ENCODE assay signal across 16 cellular contexts in the genomic region with DNA sequence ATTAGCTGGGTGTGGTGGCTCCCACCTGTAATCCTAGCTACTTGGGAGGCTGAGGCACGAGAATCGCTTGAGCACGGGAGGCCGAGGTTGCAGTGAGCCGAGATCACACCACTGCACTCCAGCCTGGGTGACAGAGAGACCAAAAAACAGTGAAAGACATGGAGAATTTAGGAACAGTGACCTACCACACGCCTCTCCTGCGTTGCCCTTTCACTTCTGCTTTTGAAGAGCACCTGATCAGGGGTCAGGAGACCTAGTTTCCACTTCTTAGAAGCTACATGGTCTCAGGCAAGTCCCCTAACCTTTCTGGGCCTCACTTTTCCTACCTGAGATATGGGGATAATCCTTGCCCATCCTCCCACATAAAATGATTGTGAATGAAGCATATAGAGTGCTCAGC. TPM values are rescaled to one million over a fixed set of nuclear protein-coding genes. Genes with fewer than 3 reads are reported as not detected.
DNase-seq lines count a peak whose midpoint lies in the region; ATAC-seq and TF ChIP-seq lines count a peak whose summit lies in the region.
"Had no signal": no experiment of that assay in that cellular context is flagged by ENCODE, and none has a peak within 500 bp of the region (broad histone marks: within the 10 kb centered on the region; RNA-seq: fewer than 3 reads in every experiment).

No MANE protein-coding gene starts in this region.

- POLR2A ChIA-PET in activated CD4-positive, alpha-beta memory T cell treated with anti-CD3 and anti-CD28 coated beads for 36 hours (lab: Charles Lee): no interaction called here

- no peak overlapping the region for H3K9ac ChIP-seq in OCI-LY1 (ENCODE audit: low read length)

- H3K36me3 Mint-ChIP-seq in activated CD4-positive, alpha-beta memory T cell treated with anti-CD3 and anti-CD28 coated beads for 36 hours: no peaks in the 10 kb centered on the region
- H3K36me3 Mint-ChIP-seq: activated naive CD4-positive, alpha-beta T cell treated with anti-CD3 and anti-CD28 coated beads, Interleukin-2, amount 50 U/mL, for 72 hours; natural killer cell; type B pancreatic cell had no signal

- H3K36me3 ChIP-seq in OCI-LY1 (ENCODE audit: insufficient read depth, low read length): no peaks in the 10 kb centered on the region
- H3K36me3 ChIP-seq: colonic mucosa had no signal

- peaks cover 2% of the 10 kb centered on the region for H3K4me1 Mint-ChIP-seq in activated CD4-positive, alpha-beta memory T cell treated with anti-CD3 and anti-CD28 coated beads for 36 hours (ENCODE audit: low read depth)
- H3K4me1 Mint-ChIP-seq: natural killer cell had no signal

- no peaks in the 10 kb centered on the region for H3F3A ChIP-seq in OCI-LY1 (ENCODE audit: insufficient read depth, low read length)

- TF ChIP-seq CTCF in GM12864 (IDR thresholded peaks at IDR 0.05; ENCODE audit: low read depth, low read length, missing control alignments) (no peak), OCI-LY1 (IDR thresholded peaks at IDR 0.05; ENCODE audit: low read length) (no peak)

- H4K20me1 ChIP-seq in OCI-LY1 (ENCODE audit: insufficient read depth, low read length): no peaks in the 10 kb centered on the region

- peaks cover 22% of the 10 kb centered on the region for H3K4me1 ChIP-seq in OCI-LY1 (ENCODE audit: insufficient read depth, low read length, severe bottlenecking)
- H3K4me1 ChIP-seq: colonic mucosa had no signal

- H3K4me3 Mint-ChIP-seq in activated CD4-positive, alpha-beta memory T cell treated with anti-CD3 and anti-CD28 coated beads for 36 hours: no peak overlapping the region
- H3K4me3 Mint-ChIP-seq: activated CD8-positive, alpha-beta T cell treated with anti-CD3 and anti-CD28 coated beads, Interleukin-2, amount 10 ng/mL, durations not matched to agents 7 days and 5 days; natural killer cell; type B pancreatic cell had no signal

- no peaks in the 10 kb centered on the region for H3K9me3 ChIP-seq in OCI-LY1 (ENCODE audit: low read length)
- H3K9me3 ChIP-seq: colonic mucosa had no signal

- H3K27me3 ChIP-seq in OCI-LY1 (ENCODE audit: insufficient read depth, low read length): no peaks in the 10 kb centered on the region
- H3K27me3 ChIP-seq: colonic mucosa had no signal

- H2AFZ ChIP-seq in OCI-LY1 (ENCODE audit: low read length): no peak overlapping the region

- peak overlapping the region; percentile 27 for H3K27ac ChIP-seq in OCI-LY1 (ENCODE audit: low read depth, low read length, poor library complexity, severe bottlenecking)
- H3K27ac ChIP-seq: colonic mucosa had no signal

- no peaks in the 10 kb centered on the region for H3K27me3 Mint-ChIP-seq in activated CD4-positive, alpha-beta memory T cell treated with anti-CD3 and anti-CD28 coated beads for 36 hours
- H3K27me3 Mint-ChIP-seq: type B pancreatic cell had no signal

- no peaks in the 10 kb centered on the region for H3K9me2 ChIP-seq in OCI-LY1 (ENCODE audit: low read depth, low read length)

- no peak overlapping the region for H3K27ac Mint-ChIP-seq in activated CD4-positive, alpha-beta memory T cell treated with anti-CD3 and anti-CD28 coated beads for 36 hours
- H3K27ac Mint-ChIP-seq: activated CD8-positive, alpha-beta T cell treated with anti-CD3 and anti-CD28 coated beads, Interleukin-2, amount 10 ng/mL, durations not matched to agents 7 days and 5 days; natural killer cell; type B pancreatic cell had no signal

- ATAC-seq in GM19463 (IDR thresholded peaks at IDR 0.05; ENCODE audit: unreplicated experiment): peak; percentile 90
- ATAC-seq in HG02943 (IDR thresholded peaks at IDR 0.05; ENCODE audit: low read depth, unreplicated experiment): peak; percentile 51
- ATAC-seq: activated CD8-positive, alpha-beta T cell treated with anti-CD3 and anti-CD28 coated beads, Interleukin-2, amount 10 ng/mL, durations not matched to agents 7 days and 5 days; natural killer cell had no signal

- DNase-seq in GM12864 (ENCODE audit: low read depth) (peak; percentile 55), NCI-H1694 (lab: John Stamatoyannopoulos, UW) (no peak), NCI-H345 (lab: John Stamatoyannopoulos, UW) (no peak)
- no peak for DNase-seq in effector CD4-positive, alpha-beta T cell
- DNase-seq in activated CD4-positive, alpha-beta memory T cell treated with anti-CD3 and anti-CD28 coated beads for 36 hours: no peak
- DNase-seq: activated CD8-positive, alpha-beta T cell treated with anti-CD3 and anti-CD28 coated beads, Interleukin-2, amount 10 ng/mL, durations not matched to agents 7 days and 5 days; colonic mucosa; DND-41; natural killer cell; NCI-H1105 treated with DMSO at 0.1 percent for 48 hours; T-helper 1 cell had no signal

- H3K9me3 Mint-ChIP-seq in activated CD4-positive, alpha-beta memory T cell treated with anti-CD3 and anti-CD28 coated beads for 36 hours: no peaks in the 10 kb centered on the region
- H3K9me3 Mint-ChIP-seq: activated naive CD4-positive, alpha-beta T cell treated with anti-CD3 and anti-CD28 coated beads, Interleukin-2, amount 50 U/mL, for 72 hours; natural killer cell; type B pancreatic cell had no signal

- CTCF ChIA-PET in activated CD4-positive, alpha-beta memory T cell treated with anti-CD3 and anti-CD28 coated beads for 36 hours (lab: Charles Lee): no interaction called here

- no peak overlapping the region for H3K4me2 ChIP-seq in OCI-LY1 (ENCODE audit: low read length)

- intact Hi-C loops in activated CD4-positive, alpha-beta memory T cell treated with anti-CD3 and anti-CD28 coated beads for 36 hours (cut with micrococcal nuclease): no loop called here

- H3K4me3 ChIP-seq in GM12864 (ENCODE audit: low read depth, low read length) (no peak overlapping the region), OCI-LY1 (ENCODE audit: low read depth, low read length, poor library complexity, severe bottlenecking) (no peak overlapping the region)
- H3K4me3 ChIP-seq: colonic mucosa had no signal

- no peaks in the 10 kb centered on the region for H3K79me2 ChIP-seq in OCI-LY1 (ENCODE audit: insufficient read depth, low read length)

RNA-seq across cellular contexts. Expression of a gene that starts 12.2 kb away (rescaled TPM):
- total RNA-seq in activated CD4-positive, alpha-beta memory T cell treated with anti-CD3 and anti-CD28 coated beads for 36 hours: 10 to 100 TPM; 10.7 to 11.4 TPM

RNA-seq across cellular contexts. Expression of a gene that starts 30.1 kb away (rescaled TPM):
- 10 to 100 TPM; 12.1 to 13.4 TPM for total RNA-seq in activated CD4-positive, alpha-beta memory T cell treated with anti-CD3 and anti-CD28 coated beads for 36 hours
